ENCODE assay signal across 8 cellular contexts in genomic region chr14:101781240-101782061, GRCh38. TPM values are rescaled to one million over a fixed set of nuclear protein-coding genes. Genes with fewer than 3 reads are reported as not detected.
DNase-seq lines count a peak whose midpoint lies in the region; ATAC-seq and TF ChIP-seq lines count a peak whose summit lies in the region.

No MANE protein-coding gene starts in this region.

- TF ChIP-seq POLR2A in gastroesophageal sphincter (IDR thresholded peaks at IDR 0.05), result no peak

- peaks cover 0 to 30% (median 11%) of the 10 kb centered on the region in 3 donors for H3K4me1 ChIP-seq in gastroesophageal sphincter

- no peaks in the 10 kb centered on the region for H3K36me3 ChIP-seq in gastroesophageal sphincter

- H3K27me3 Mint-ChIP-seq in activated T-cell treated with anti-CD3 and anti-CD28 coated beads, Interleukin-2, amount 50 U/mL, for 4 hours (ENCODE audit: low read depth), result no peaks in the 10 kb centered on the region
- peaks cover 31% of the 10 kb centered on the region for H3K27me3 Mint-ChIP-seq in progenitor cell of endocrine pancreas

- H3K4me1 Mint-ChIP-seq in activated T-cell treated with anti-CD3 and anti-CD28 coated beads, Interleukin-2, amount 50 U/mL, for 4 hours (ENCODE audit: low read depth), result peaks cover 35% of the 10 kb centered on the region
- peaks cover 2% of the 10 kb centered on the region for H3K4me1 Mint-ChIP-seq in progenitor cell of endocrine pancreas (ENCODE audit: low read depth)

- no peak for TF ChIP-seq CTCF in gastroesophageal sphincter (IDR thresholded peaks at IDR 0.05)
- TF ChIP-seq CTCF in progenitor cell of endocrine pancreas (IDR thresholded peaks at IDR 0.05; ENCODE audit: unreplicated experiment), result peak; percentile 8

- peaks cover 9% of the 10 kb centered on the region for H3K36me3 Mint-ChIP-seq in activated T-cell treated with anti-CD3 and anti-CD28 coated beads, Interleukin-2, amount 50 U/mL, for 4 hours (ENCODE audit: insufficient read depth)
- H3K36me3 Mint-ChIP-seq in progenitor cell of endocrine pancreas (ENCODE audit: insufficient read depth), result peaks cover 2% of the 10 kb centered on the region

- no peaks in the 10 kb centered on the region for H3K27me3 ChIP-seq in gastroesophageal sphincter

- H3K27ac ChIP-seq in gastroesophageal sphincter, result peak overlapping the region in 2 of 4 donors; percentile 31 to 69

- peak overlapping the region; percentile 76 for H3K4me3 Mint-ChIP-seq in activated T-cell treated with anti-CD3 and anti-CD28 coated beads, Interleukin-2, amount 50 U/mL, for 4 hours
- H3K4me3 Mint-ChIP-seq in progenitor cell of endocrine pancreas (ENCODE audit: low read depth), result peak overlapping the region; percentile 44

- TF ChIP-seq EP300 in gastroesophageal sphincter (IDR thresholded peaks at IDR 0.05), result no peak

- H3K9me3 Mint-ChIP-seq in activated T-cell treated with anti-CD3 and anti-CD28 coated beads, Interleukin-2, amount 50 U/mL, for 4 hours, result no peaks in the 10 kb centered on the region
- no peaks in the 10 kb centered on the region for H3K9me3 Mint-ChIP-seq in progenitor cell of endocrine pancreas (ENCODE audit: low read depth)

- 1 to 2% methylated on average over 8 to 12 of the region's 67 CpGs for WGBS in gastroesophageal sphincter (ENCODE audit: low coverage in 1 of 2), 2 donors

- ATAC-seq in activated T-cell treated with anti-CD3 and anti-CD28 coated beads, Interleukin-2, amount 50 U/mL, for 4 hours, result peak; percentile 68 to 70
- ATAC-seq in gastroesophageal sphincter (peak; percentile 54), GM21723 (IDR thresholded peaks at IDR 0.05; ENCODE audit: unreplicated experiment) (no peak)

- no peak overlapping the region for H3K27ac Mint-ChIP-seq in progenitor cell of endocrine pancreas

- DNase-seq in DMS79 treated with DMSO at 0.1 percent for 48 hours (lab: John Stamatoyannopoulos, UW) (peak; percentile 61), DMS79 (lab: John Stamatoyannopoulos, UW) (no peak), progenitor cell of endocrine pancreas (ENCODE audit: low spot score, unreplicated experiment) (no peak), HuH-7 (ENCODE audit: low spot score) (no peak), NCI-H2081 (lab: John Stamatoyannopoulos, UW) (no peak)
- DNase-seq in activated T-cell treated with anti-CD3 and anti-CD28 coated beads, Interleukin-2, amount 50 U/mL, for 4 hours, result peak; percentile 24

- no peaks in the 10 kb centered on the region for H3K9me3 ChIP-seq in gastroesophageal sphincter

- H3K4me3 ChIP-seq in gastroesophageal sphincter, result peak overlapping the region; percentile 42 to 60

RNA-seq across cellular contexts. Expression of gene PPP2R5C, which starts 19.9 kb away (rescaled TPM):
- 100 to 1,000 TPM; 160 to 180 (median 173) TPM for total RNA-seq in activated T-cell treated with anti-CD3 and anti-CD28 coated beads, Interleukin-2, amount 50 U/mL, for 4 hours
- 100 to 1,000 TPM; 123 to 199 (median 131) TPM for total RNA-seq in gastroesophageal sphincter
- 106 and 120 TPM in 2 replicates for total RNA-seq in progenitor cell of endocrine pancreas

Comparison
In these comparisons a context has a peak if more than half of its experiments do, and no peak if none do; other contexts are left out.
1. DNase-seq: peak in DMS79 treated with DMSO at 0.1 percent for 48 hours (single experiment) and activated T-cell treated with anti-CD3 and anti-CD28 coated beads, Interleukin-2, amount 50 U/mL, for 4 hours (single experiment); none in DMS79 (single experiment), progenitor cell of endocrine pancreas (single experiment), HuH-7 (single experiment) and NCI-H2081 (0 of 2).